In genomic region chr2:10300997-10301945, GRCh38 we compare ENCODE assay signal across 1 cellular context.
TF ChIP-seq lines count a peak whose summit lies in the region.

No MANE protein-coding gene starts in this region.

TF ChIP-seq in WTC11, 78 proteins besides CTCF, POLR2A, EP300 and RAD21 (continued from another document):
- TF ChIP-seq, protein P1, sequence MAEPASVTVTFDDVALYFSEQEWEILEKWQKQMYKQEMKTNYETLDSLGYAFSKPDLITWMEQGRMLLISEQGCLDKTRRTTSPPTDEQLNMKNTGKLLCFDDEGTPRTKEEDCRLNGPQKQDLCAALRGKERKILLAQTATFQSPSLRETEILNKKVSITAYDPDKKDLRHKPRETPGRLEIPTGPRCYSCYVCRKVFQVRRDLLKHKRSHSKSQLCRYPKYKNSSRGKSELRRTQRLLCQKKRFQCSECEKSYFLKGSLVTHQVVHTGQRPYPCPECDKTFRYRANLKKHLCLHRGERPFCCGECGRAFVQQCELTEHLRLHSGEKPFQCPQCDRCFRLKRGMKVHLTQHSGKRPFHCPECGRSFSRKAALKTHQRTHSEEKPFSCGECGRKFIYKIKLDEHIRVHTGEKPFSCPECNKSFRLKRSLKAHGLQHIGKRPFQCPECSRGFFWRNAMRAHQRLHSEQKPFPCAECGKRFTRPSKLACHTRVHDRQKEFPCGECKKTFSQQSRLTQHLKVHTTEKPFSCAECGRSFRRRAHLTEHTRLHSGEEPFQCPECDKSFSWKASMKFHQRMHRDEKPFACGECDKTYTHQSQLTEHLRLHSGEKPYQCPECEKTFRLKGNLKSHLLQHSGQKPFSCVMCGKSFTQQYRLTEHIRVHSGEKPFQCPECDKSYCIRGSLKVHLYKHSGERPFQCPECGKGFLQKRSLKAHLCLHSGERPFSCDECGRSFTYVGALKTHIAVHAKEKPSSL (CRISPR knock-in tag; conservative IDR thresholded peaks at IDR 0.05) = no peak
- TF ChIP-seq, protein P2, sequence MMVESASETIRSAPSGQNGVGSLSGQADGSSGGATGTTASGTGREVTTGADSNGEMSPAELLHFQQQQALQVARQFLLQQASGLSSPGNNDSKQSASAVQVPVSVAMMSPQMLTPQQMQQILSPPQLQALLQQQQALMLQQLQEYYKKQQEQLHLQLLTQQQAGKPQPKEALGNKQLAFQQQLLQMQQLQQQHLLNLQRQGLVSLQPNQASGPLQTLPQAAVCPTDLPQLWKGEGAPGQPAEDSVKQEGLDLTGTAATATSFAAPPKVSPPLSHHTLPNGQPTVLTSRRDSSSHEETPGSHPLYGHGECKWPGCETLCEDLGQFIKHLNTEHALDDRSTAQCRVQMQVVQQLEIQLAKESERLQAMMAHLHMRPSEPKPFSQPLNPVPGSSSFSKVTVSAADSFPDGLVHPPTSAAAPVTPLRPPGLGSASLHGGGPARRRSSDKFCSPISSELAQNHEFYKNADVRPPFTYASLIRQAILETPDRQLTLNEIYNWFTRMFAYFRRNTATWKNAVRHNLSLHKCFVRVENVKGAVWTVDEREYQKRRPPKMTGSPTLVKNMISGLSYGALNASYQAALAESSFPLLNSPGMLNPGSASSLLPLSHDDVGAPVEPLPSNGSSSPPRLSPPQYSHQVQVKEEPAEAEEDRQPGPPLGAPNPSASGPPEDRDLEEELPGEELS (CRISPR knock-in tag; IDR thresholded peaks at IDR 0.05) = no peak
- no peak for TF ChIP-seq ZMAT4 (CRISPR knock-in tag; IDR thresholded peaks at IDR 0.05)
- no peak for TF ChIP-seq ZNF396 (CRISPR knock-in tag; IDR thresholded peaks at IDR 0.05; ENCODE audit: borderline replicate concordance)
- TF ChIP-seq SMAD3 (CRISPR knock-in tag; IDR thresholded peaks at IDR 0.05; ENCODE audit: borderline replicate concordance) = no peak
- TF ChIP-seq GRHL2 (CRISPR knock-in tag; IDR thresholded peaks at IDR 0.05; ENCODE audit: insufficient replicate concordance, severe bottlenecking) = no peak
- no peak for TF ChIP-seq PREB (CRISPR knock-in tag; IDR thresholded peaks at IDR 0.05; ENCODE audit: borderline replicate concordance)
- no peak for TF ChIP-seq FOXP1 (CRISPR knock-in tag; IDR thresholded peaks at IDR 0.05; ENCODE audit: borderline replicate concordance)
TF ChIP-seq in WTC11: peak in this region for 0.
